In genomic region chr19:23395041-23395721, GRCh38 we compare ENCODE assay signal across 8 cellular contexts.
DNase-seq lines count a peak whose midpoint lies in the region; ATAC-seq lines count a peak whose summit lies in the region.

Gene ZNF91 (minus strand): TSS chr19:23395471. CDS start chr19:23395354, 117 bp downstream.

- ATAC-seq in GM18517 (IDR thresholded peaks at IDR 0.05; ENCODE audit: unreplicated experiment) = peak; percentile 97
- ATAC-seq in HG03045 (IDR thresholded peaks at IDR 0.05; ENCODE audit: unreplicated experiment) = peak; percentile 97
- peak; percentile 97 to 98 for ATAC-seq in activated CD4-positive, CD25-positive, alpha-beta regulatory T cell treated with anti-CD3 and anti-CD28 coated beads, Interleukin-2, amount 50 U/mL, for 24 hours

- DNase-seq in 8988T = peak; percentile 25
- peak; percentile 95 for DNase-seq in NCI-H2171 (lab: John Stamatoyannopoulos, UW)
- peak; percentile 100 for DNase-seq in cerebellar cortex (ENCODE audit: low spot score)
- peak; percentile 99 for DNase-seq in islet precursor cell
- peak; percentile 85 to 87 (median 86) for DNase-seq in stimulated activated CD4-positive, alpha-beta T cell treated with anti-CD3 and anti-CD28 coated beads, Interleukin-12 subunit alpha, Interleukin-12 subunit beta, amount 100 ng/mL, for 48 hours (ENCODE audit: low read depth in 2 of 3, low spot score in 1 of 3)

Comparison
In these comparisons a context has a peak if more than half of its experiments do, and no peak if none do; other contexts are left out.
1. Peak in every context shown above with its lines: DNase-seq and ATAC-seq.
2. DNase-seq: peak in every context shown above with its lines; median percentile 100 in cerebellar cortex; 99 in islet precursor cell; 95 in NCI-H2171; 86 in stimulated activated CD4-positive, alpha-beta T cell treated with anti-CD3 and anti-CD28 coated beads, Interleukin-12 subunit alpha, Interleukin-12 subunit beta, amount 100 ng/mL, for 48 hours; 25 in 8988T.